ENCODE assay signal across 1 cellular context in the genomic region with DNA sequence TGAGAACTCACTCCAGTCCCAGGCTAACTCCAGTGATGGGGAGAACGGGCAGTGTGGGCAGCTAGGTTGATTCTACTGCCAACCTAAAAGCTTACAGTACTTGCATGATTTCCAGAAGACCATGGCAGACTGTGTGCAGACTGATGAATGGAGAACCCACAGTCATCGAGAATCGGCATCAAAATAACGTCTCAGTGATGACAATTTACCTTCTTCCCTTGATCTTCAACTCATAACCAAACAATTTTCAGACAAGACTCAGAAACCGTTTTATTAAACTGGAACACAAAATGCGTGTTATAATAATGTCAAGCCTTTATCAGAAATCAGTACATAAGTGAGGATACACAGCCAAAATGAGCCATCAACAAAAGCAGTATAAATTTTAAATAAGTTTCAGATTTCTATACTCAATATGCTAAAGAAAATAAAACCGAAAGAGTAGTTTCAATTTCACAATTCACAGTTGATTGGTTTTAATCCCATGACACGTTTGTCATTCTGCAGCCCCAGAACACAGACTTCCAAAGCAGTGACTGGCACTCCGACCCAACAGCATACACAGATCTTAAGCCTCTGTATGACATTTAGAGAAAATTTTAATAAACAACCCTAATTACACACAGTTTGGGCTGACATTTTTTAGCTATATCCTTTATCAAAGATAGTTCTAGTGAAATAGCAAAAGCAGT.
TF ChIP-seq lines count a peak whose summit lies in the region.

No MANE protein-coding gene starts in this region.

TF ChIP-seq in SK-N-SH, 30 proteins besides CTCF, POLR2A, EP300 and RAD21 (continued from another document):
- TF ChIP-seq, protein P1, sequence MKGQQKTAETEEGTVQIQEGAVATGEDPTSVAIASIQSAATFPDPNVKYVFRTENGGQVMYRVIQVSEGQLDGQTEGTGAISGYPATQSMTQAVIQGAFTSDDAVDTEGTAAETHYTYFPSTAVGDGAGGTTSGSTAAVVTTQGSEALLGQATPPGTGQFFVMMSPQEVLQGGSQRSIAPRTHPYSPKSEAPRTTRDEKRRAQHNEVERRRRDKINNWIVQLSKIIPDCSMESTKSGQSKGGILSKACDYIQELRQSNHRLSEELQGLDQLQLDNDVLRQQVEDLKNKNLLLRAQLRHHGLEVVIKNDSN (IDR thresholded peaks at IDR 0.05; ENCODE audit: borderline replicate concordance, low read depth): no peak
- no peak for TF ChIP-seq MXI1 (IDR thresholded peaks at IDR 0.05; ENCODE audit: low read depth, low read length)
- TF ChIP-seq, protein P2, sequence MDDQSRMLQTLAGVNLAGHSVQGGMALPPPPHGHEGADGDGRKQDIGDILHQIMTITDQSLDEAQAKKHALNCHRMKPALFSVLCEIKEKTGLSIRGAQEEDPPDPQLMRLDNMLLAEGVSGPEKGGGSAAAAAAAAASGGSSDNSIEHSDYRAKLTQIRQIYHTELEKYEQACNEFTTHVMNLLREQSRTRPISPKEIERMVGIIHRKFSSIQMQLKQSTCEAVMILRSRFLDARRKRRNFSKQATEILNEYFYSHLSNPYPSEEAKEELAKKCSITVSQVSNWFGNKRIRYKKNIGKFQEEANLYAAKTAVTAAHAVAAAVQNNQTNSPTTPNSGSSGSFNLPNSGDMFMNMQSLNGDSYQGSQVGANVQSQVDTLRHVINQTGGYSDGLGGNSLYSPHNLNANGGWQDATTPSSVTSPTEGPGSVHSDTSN (IDR thresholded peaks at IDR 0.05): no peak
- no peak for TF ChIP-seq JUND (IDR thresholded peaks at IDR 0.05)
- TF ChIP-seq ELF1 (IDR thresholded peaks at IDR 0.05): no peak
- TF ChIP-seq MEF2A (IDR thresholded peaks at IDR 0.05; ENCODE audit: borderline replicate concordance, low read depth): no peak
- TF ChIP-seq, protein P3, sequence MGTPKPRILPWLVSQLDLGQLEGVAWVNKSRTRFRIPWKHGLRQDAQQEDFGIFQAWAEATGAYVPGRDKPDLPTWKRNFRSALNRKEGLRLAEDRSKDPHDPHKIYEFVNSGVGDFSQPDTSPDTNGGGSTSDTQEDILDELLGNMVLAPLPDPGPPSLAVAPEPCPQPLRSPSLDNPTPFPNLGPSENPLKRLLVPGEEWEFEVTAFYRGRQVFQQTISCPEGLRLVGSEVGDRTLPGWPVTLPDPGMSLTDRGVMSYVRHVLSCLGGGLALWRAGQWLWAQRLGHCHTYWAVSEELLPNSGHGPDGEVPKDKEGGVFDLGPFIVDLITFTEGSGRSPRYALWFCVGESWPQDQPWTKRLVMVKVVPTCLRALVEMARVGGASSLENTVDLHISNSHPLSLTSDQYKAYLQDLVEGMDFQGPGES (IDR thresholded peaks at IDR 0.05; ENCODE audit: low read depth, low read length): no peak
TF ChIP-seq in SK-N-SH: peak in this region for 0.
